ENCODE assay signal across 8 cellular contexts in genomic region chr22:38862375-38863329, GRCh38. TPM values are rescaled to one million over a fixed set of nuclear protein-coding genes. Genes with fewer than 3 reads are reported as not detected.
DNase-seq lines count a peak whose midpoint lies in the region; ATAC-seq, FAIRE-seq and TF ChIP-seq lines count a peak whose summit lies in the region.
"Had no signal": no experiment of that assay in that cellular context is flagged by ENCODE, and none has a peak within 500 bp of the region (broad histone marks: within the 10 kb centered on the region; RNA-seq: fewer than 3 reads in every experiment).

No MANE protein-coding gene starts in this region.

- peak overlapping the region in 1 of 3 donors; percentile 63 for H3K27ac Mint-ChIP-seq in CD4-positive, CD25-positive, alpha-beta regulatory T cell

- no peak overlapping the region for H2AK5ac ChIP-seq in H1 (ENCODE audit: low read depth, low read length)

- no peak overlapping the region for H3K23ac ChIP-seq in H1 (ENCODE audit: insufficient read length)

- H4K20me1 ChIP-seq in H1 (replicated peaks in 1 of 2; ENCODE audit: control insufficient read depth in 1 of 2, insufficient read depth in 2 of 2, low read length in 2 of 2): peaks cover 11 to 20% of the 10 kb centered on the region in 2 experiments

- no peak for TF ChIP-seq EP300 in H1 (IDR thresholded peaks at IDR 0.05; ENCODE audit: borderline replicate concordance in 1 of 2, low read depth in 2 of 2, low read length in 2 of 2)
- no peak for TF ChIP-seq EP300 in ovary (IDR thresholded peaks at IDR 0.05)

- no peak overlapping the region for H2BK15ac ChIP-seq in H1 (ENCODE audit: low read length)

- H4K8ac ChIP-seq in H1 (ENCODE audit: extremely low read depth, insufficient read depth, low read length): 0 out of 2 replicates have a peak overlapping the region, but pooled peaks have one; percentile 35

- peaks cover 0 to 11% (median 0%) of the 10 kb centered on the region in 4 donors for H3K4me1 Mint-ChIP-seq in CD4-positive, CD25-positive, alpha-beta regulatory T cell

- TF ChIP-seq POLR2A in H1 (IDR thresholded peaks at IDR 0.05; ENCODE audit: control extremely low read depth in 1 of 2, low read depth in 2 of 2, low read length in 2 of 2) (no peak), ovary (IDR thresholded peaks at IDR 0.05) (no peak)

- TF ChIP-seq CTCF in HEK293 (tag by site-specific recombination; IDR thresholded peaks at IDR 0.05): no peak
- TF ChIP-seq CTCF in H1 (IDR thresholded peaks at IDR 0.05; ENCODE audit: control extremely low read depth in 1 of 3, insufficient read depth in 1 of 3, low read depth in 1 of 3, low read length in 3 of 3): no peak
- TF ChIP-seq CTCF in ovary (IDR thresholded peaks at IDR 0.05): no peak

- H3K18ac ChIP-seq in H1 (ENCODE audit: extremely low read depth, low read length): no peak overlapping the region

- no peak overlapping the region for H3K4me3 Mint-ChIP-seq in CD4-positive, CD25-positive, alpha-beta regulatory T cell

- no peak overlapping the region for H2BK20ac ChIP-seq in H1 (ENCODE audit: low read length)

- no peak for DNase-seq in CD4-positive, CD25-positive, alpha-beta regulatory T cell
- no peak for DNase-seq in H1 (ENCODE audit: low read depth in 1 of 2, low spot score in 2 of 2)
- DNase-seq in ovary: peak; percentile 79 to 90 (median 87)
- DNase-seq in effector memory CD4-positive, alpha-beta T cell: no peak
- no peak for DNase-seq in small intestine
- no peak for DNase-seq in activated CD4-positive, alpha-beta T cell treated with anti-CD3 and anti-CD28 coated beads for 48 hours

- H3K9ac ChIP-seq in H1 (replicated peaks in 1 of 4; ENCODE audit: extremely low read depth in 1 of 4, low read depth in 3 of 4, low read length in 3 of 4): no peak overlapping the region

- H3K4me1 ChIP-seq in CD4-positive, CD25-positive, alpha-beta regulatory T cell (ENCODE audit: control insufficient read depth, insufficient read depth, low read length, poor library complexity, severe bottlenecking): no peaks in the 10 kb centered on the region
- H3K4me1 ChIP-seq in HEK293 (ENCODE audit: control insufficient read depth, insufficient read depth, low read length) (no peaks in the 10 kb centered on the region), H1 (replicated peaks in 1 of 4; ENCODE audit: control insufficient read depth in 3 of 4, insufficient read depth in 4 of 4, low read length in 3 of 4) (peaks cover 0 to 34% (median 23%) of the 10 kb centered on the region in 4 experiments; a peak in 6 of 7 replicates), ovary (ENCODE audit: insufficient read depth) (peaks cover 27% of the 10 kb centered on the region), small intestine (ENCODE audit: control insufficient read depth in 2 of 2, insufficient read depth in 1 of 2, low read depth in 1 of 2, low read length in 1 of 2) (peaks cover 0 to 3% of the 10 kb centered on the region in 2 donors)
- H3K4me1 ChIP-seq in effector memory CD4-positive, alpha-beta T cell (ENCODE audit: control insufficient read depth, insufficient read depth, low read length, poor library complexity, severe bottlenecking): no peaks in the 10 kb centered on the region

- 0 out of 4 replicates have a peak overlapping the region, but pooled peaks of 1 of the 2 experiments have one; percentile 15 for H3K4me2 ChIP-seq in H1 (ENCODE audit: insufficient read depth in 1 of 2, low read depth in 2 of 2, low read length in 2 of 2)

- POLR2A ChIA-PET in HEK293 (lab: Yijun Ruan, JAX) (interaction anchor here (0.5 to 4.4 kb wide), 6 partner anchors 12 to 668 kb away, joined by 3 to 18 read pairs (median 4); no protein-coding TSS in a partner anchor), H1 (lab: Charles Lee; ENCODE audit: partially characterized antibody) (interaction anchor here (0.6 to 2.2 kb wide), 7 partner anchors 8 to 273 kb away, joined by 3 to 7 read pairs (median 3); no protein-coding TSS in a partner anchor)

- H4K5ac ChIP-seq in H1 (ENCODE audit: insufficient read length, low read depth, low read length): no peak overlapping the region

- no peak overlapping the region for H2BK12ac ChIP-seq in H1 (ENCODE audit: low read depth, low read length)

- CTCF ChIA-PET in HEK293 (lab: Yijun Ruan, JAX): interaction anchor here (1.2 to 3.5 kb wide), 3 partner anchors 93 to 140 kb away, joined by 3 to 17 read pairs (median 15); no protein-coding TSS in a partner anchor
- CTCF ChIA-PET in H1 (lab: Charles Lee; ENCODE audit: partially characterized antibody): interaction anchor here (0.6 to 8.1 kb wide), 8 partner anchors 10 to 94 kb away, joined by 3 to 79 read pairs (median 4); no protein-coding TSS in a partner anchor

- H3K36me3 Mint-ChIP-seq in CD4-positive, CD25-positive, alpha-beta regulatory T cell: no peaks in the 10 kb centered on the region

- no peak overlapping the region for H3K56ac ChIP-seq in H1 (replicated peaks; ENCODE audit: insufficient read length, low read depth, low read length)

- H3K14ac ChIP-seq in H1 (ENCODE audit: insufficient read length): no peak overlapping the region

- ATAC-seq in CD4-positive, CD25-positive, alpha-beta regulatory T cell (ENCODE audit: low read depth in 2 of 2): peak in 1 of 2 donors; percentile 11

- no peaks in the 10 kb centered on the region for H3K27me3 ChIP-seq in CD4-positive, CD25-positive, alpha-beta regulatory T cell (ENCODE audit: control insufficient read depth, insufficient read depth, low read length)
- H3K27me3 ChIP-seq in H1 (replicated peaks in 1 of 4; ENCODE audit: control insufficient read depth in 3 of 4, extremely low read depth in 1 of 4, insufficient read depth in 3 of 4, low read length in 3 of 4) (peaks cover 0 to 3% (median 0%) of the 10 kb centered on the region in 4 experiments; a peak in 1 of 7 replicates), ovary (no peaks in the 10 kb centered on the region), small intestine (ENCODE audit: control insufficient read depth in 2 of 2, insufficient read depth in 2 of 2, low read length in 2 of 2) (no peaks in the 10 kb centered on the region)
- H3K27me3 ChIP-seq in effector memory CD4-positive, alpha-beta T cell (replicated peaks; ENCODE audit: control insufficient read depth, insufficient read depth, low read length, poor library complexity, severe bottlenecking): no peaks in the 10 kb centered on the region
- H3K27me3 ChIP-seq: ascending aorta had no signal

- WGBS in H1 (ENCODE audit: extremely low coverage in 1 of 2, insufficient coverage in 1 of 2, insufficient read length in 1 of 2, insufficient replicate concordance in 2 of 2, low coverage in 1 of 2, low lambda C conversion rate in 2 of 2, missing lambda C conversion rate in 1 of 2), 2 experiments: 77% methylated on average over 14 of the region's 14 CpGs; no CpG with 5 or more reads in 1 of the 2 experiments
- 36 to 41% (median 36%) methylated on average over 14 of the region's 14 CpGs for WGBS in ovary, 3 donors
- WGBS in small intestine, 3 donors: 67 to 82% (median 79%) methylated on average over 14 of the region's 14 CpGs

- FAIRE-seq in H1 (lab: Jason Lieb, UNC) (no peak), small intestine (lab: Jason Lieb, UNC) (no peak)

- peaks cover 3% of the 10 kb centered on the region; the same call in 1 of the 2 replicates for H3K79me1 ChIP-seq in H1 (ENCODE audit: low read depth, low read length)

- H3K27me3 Mint-ChIP-seq in CD4-positive, CD25-positive, alpha-beta regulatory T cell: peaks cover 5% of the 10 kb centered on the region

- no peak overlapping the region for H4K91ac ChIP-seq in H1 (replicated peaks; ENCODE audit: insufficient read length, low read length)

- no peak overlapping the region for H3K4me3 ChIP-seq in CD4-positive, CD25-positive, alpha-beta regulatory T cell (ENCODE audit: low read depth, low read length)
- H3K4me3 ChIP-seq in HEK293 (ENCODE audit: low read depth, low read length) (no peak overlapping the region), H1 (ENCODE audit: extremely low read depth in 1 of 4, insufficient read depth in 2 of 4, low read depth in 3 of 4, low read length in 4 of 4) (no peak overlapping the region), ovary (no peak overlapping the region), small intestine (ENCODE audit: low read depth in 1 of 2, low read length in 2 of 2) (no peak overlapping the region)
- H3K4me3 ChIP-seq in effector memory CD4-positive, alpha-beta T cell (ENCODE audit: insufficient read depth, low read depth, low read length, poor library complexity, severe bottlenecking): no peak overlapping the region
- H3K4me3 ChIP-seq: ascending aorta had no signal

- no peaks in the 10 kb centered on the region for H3K9me3 Mint-ChIP-seq in CD4-positive, CD25-positive, alpha-beta regulatory T cell

- H3K23me2 ChIP-seq in H1 (ENCODE audit: low read depth, low read length): no peaks in the 10 kb centered on the region; the same call in 1 of the 2 replicates

- no peak overlapping the region for H2BK120ac ChIP-seq in H1 (replicated peaks; ENCODE audit: low read depth, low read length)

- intact Hi-C loops in ovary (cut with DNase I): loop anchor here (5.0 to 10.0 kb wide), 4 partner anchors 90 to 662 kb away; partner anchors contain the start of gene ATF4 (in 1 of the 4)

- no peak overlapping the region for H2AFZ ChIP-seq in H1 (ENCODE audit: low read length)

- no peaks in the 10 kb centered on the region for H3K9me3 ChIP-seq in CD4-positive, CD25-positive, alpha-beta regulatory T cell (ENCODE audit: control insufficient read depth in 2 of 2, low read length in 2 of 2)
- H3K9me3 ChIP-seq in HEK293 (ENCODE audit: control insufficient read depth, insufficient read depth, low read depth, low read length) (no peaks in the 10 kb centered on the region), H1 (ENCODE audit: insufficient read depth in 2 of 2, low read depth in 1 of 2, low read length in 1 of 2) (no peaks in the 10 kb centered on the region), ovary (no peaks in the 10 kb centered on the region), small intestine (ENCODE audit: control insufficient read depth, low read depth) (no peaks in the 10 kb centered on the region)
- H3K9me3 ChIP-seq in effector memory CD4-positive, alpha-beta T cell (ENCODE audit: control insufficient read depth, low read length): no peaks in the 10 kb centered on the region
- H3K9me3 ChIP-seq: ascending aorta had no signal

- peak overlapping the region; percentile 1 for H3K27ac ChIP-seq in CD4-positive, CD25-positive, alpha-beta regulatory T cell (ENCODE audit: insufficient read depth, low read length, poor library complexity, severe bottlenecking)
- H3K27ac ChIP-seq in HEK293 (ENCODE audit: extremely low read depth, low read depth, low read length): no peak overlapping the region
- no peak overlapping the region for H3K27ac ChIP-seq in H1 (ENCODE audit: low read depth, low read length)
- H3K27ac ChIP-seq in ovary: peak overlapping the region in 1 of 2 donors; percentile 62
- no peak overlapping the region for H3K27ac ChIP-seq in effector memory CD4-positive, alpha-beta T cell (ENCODE audit: insufficient read depth, low read length, poor library complexity, severe bottlenecking)
- H3K27ac ChIP-seq in small intestine (ENCODE audit: low read depth in 1 of 2, low read length in 1 of 2): no peak overlapping the region

- no peak for TF ChIP-seq RAD21 in H1 (IDR thresholded peaks at IDR 0.05 in 1 of 2, conservative IDR thresholded peaks at IDR 0.05 in 1 of 2; ENCODE audit: low read depth in 2 of 2, low read length in 2 of 2)

- no peaks in the 10 kb centered on the region for H3K79me2 ChIP-seq in H1 (ENCODE audit: control insufficient read depth in 1 of 2, insufficient read depth in 2 of 2, low read length in 2 of 2)

- H3K36me3 ChIP-seq in CD4-positive, CD25-positive, alpha-beta regulatory T cell (ENCODE audit: control insufficient read depth, insufficient read depth, low read length): peaks cover 11% of the 10 kb centered on the region
- peaks cover 0 to 42% of the 10 kb centered on the region in 2 experiments; a peak in 2 of 3 replicates for H3K36me3 ChIP-seq in HEK293 (ENCODE audit: control insufficient read depth in 2 of 2, insufficient read depth in 1 of 2, low read length in 2 of 2)
- peaks cover 0 to 19% (median 4%) of the 10 kb centered on the region in 4 experiments; a peak in 3 of 8 replicates for H3K36me3 ChIP-seq in H1 (ENCODE audit: control insufficient read depth in 2 of 4, insufficient read depth in 4 of 4, low read length in 3 of 4)
- H3K36me3 ChIP-seq in ovary: no peaks in the 10 kb centered on the region
- H3K36me3 ChIP-seq in effector memory CD4-positive, alpha-beta T cell (ENCODE audit: control insufficient read depth, insufficient read depth, low read length): peaks cover 27% of the 10 kb centered on the region
- peaks cover 0 to 7% of the 10 kb centered on the region in 2 donors for H3K36me3 ChIP-seq in small intestine (ENCODE audit: control insufficient read depth in 2 of 2, insufficient read depth in 2 of 2, low read length in 2 of 2)

- no peak overlapping the region for H3K4ac ChIP-seq in H1 (replicated peaks; ENCODE audit: insufficient read length, low read depth, low read length)

- no peak overlapping the region for H2BK5ac ChIP-seq in H1 (ENCODE audit: low read depth, low read length)

RNA-seq across cellular contexts. Expression of gene CBX6, which starts 9.4 kb away (rescaled TPM):
- 47.2 TPM for total RNA-seq in CD4-positive, CD25-positive, alpha-beta regulatory T cell
- polyA plus RNA-seq in CD4-positive, CD25-positive, alpha-beta regulatory T cell: 1 to 10 TPM; 4.1 to 5.7 (median 5.4) TPM
- 27.5 and 28.2 TPM in 2 replicates for total RNA-seq in H1 (2021; fragmentation: NEBNext Ultra II Directional; extraction: Animal tissue kit (Norgen Biotek cat#: 25700))
- polyA plus RNA-seq in H1 (2011; rRNA removed): 10.6 and 11.7 TPM in 2 replicates
- polyA plus RNA-seq in H1 (2011; cell fraction: cytosol; rRNA removed): 6.3 TPM
- polyA plus RNA-seq in H1 (2011; cell fraction: nucleus; rRNA removed): 33.5 TPM
- 12.9 to 17.7 TPM (median 14.7 TPM) in 4 replicates for polyA plus RNA-seq in H1 (2012, experiment 1 of 2)
- 13.0 TPM for polyA plus RNA-seq in H1 (2012, experiment 2 of 2)
- 10.8 TPM for polyA plus RNA-seq in H1 (2013, experiment 1 of 2)
- polyA plus RNA-seq in H1 (2013, experiment 2 of 2): 11.2 TPM
- 15.0 and 17.1 TPM in 2 replicates for polyA minus RNA-seq in H1 (2011; rRNA and poly(A)+ RNA removed)
- polyA minus RNA-seq in H1 (2011; cell fraction: cytosol; rRNA and poly(A)+ RNA removed): 22.2 TPM
- polyA minus RNA-seq in H1 (2011; cell fraction: nucleus; rRNA and poly(A)+ RNA removed): 50.0 TPM
- total RNA-seq in ovary: 100 to 1,000 TPM in 5 of 7 donors, 10 to 100 TPM in 2; 32.7 to 175 (median 120) TPM
- polyA plus RNA-seq in ovary: 10 to 100 TPM; 22.6 to 26.4 TPM
- polyA plus RNA-seq in small intestine: 10 to 100 TPM in 1 of 3 donors, 1 to 10 TPM in 2; 1.1 to 15.9 (median 3.0) TPM

RNA-seq across cellular contexts. Expression of gene NPTXR, which starts 18.8 kb away (rescaled TPM):
- 1.3 TPM for total RNA-seq in CD4-positive, CD25-positive, alpha-beta regulatory T cell
- polyA plus RNA-seq in CD4-positive, CD25-positive, alpha-beta regulatory T cell: under 1 TPM in 3 of 4 donors, not detected in 1; 0.32 to 0.65 (median 0.35) TPM
- total RNA-seq in H1 (2021; fragmentation: NEBNext Ultra II Directional; extraction: Animal tissue kit (Norgen Biotek cat#: 25700)): 5.8 and 6.4 TPM in 2 replicates
- 3.7 and 4.9 TPM in 2 replicates for polyA plus RNA-seq in H1 (2011; rRNA removed)
- polyA plus RNA-seq in H1 (2011; cell fraction: cytosol; rRNA removed): 3.3 TPM
- 3.8 TPM for polyA plus RNA-seq in H1 (2011; cell fraction: nucleus; rRNA removed)
- 5.5 to 8.8 TPM (median 6.9 TPM) in 4 replicates for polyA plus RNA-seq in H1 (2012, experiment 1 of 2)
- 5.3 TPM for polyA plus RNA-seq in H1 (2012, experiment 2 of 2)
- polyA plus RNA-seq in H1 (2013, experiment 1 of 2): 5.2 TPM
- polyA plus RNA-seq in H1 (2013, experiment 2 of 2): 6.0 TPM
- polyA minus RNA-seq in H1 (2011; rRNA and poly(A)+ RNA removed): 5.1 and 5.9 TPM in 2 replicates
- 8.6 TPM for polyA minus RNA-seq in H1 (2011; cell fraction: cytosol; rRNA and poly(A)+ RNA removed)
- polyA minus RNA-seq in H1 (2011; cell fraction: nucleus; rRNA and poly(A)+ RNA removed): 2.4 TPM
- 10 to 100 TPM in 5 of 7 donors, 1 to 10 TPM in 2; 5.2 to 23.1 (median 15.4) TPM for total RNA-seq in ovary
- polyA plus RNA-seq in ovary: 1 to 10 TPM; 5.3 to 6.3 TPM
- 1 to 10 TPM in 1 of 3 donors, under 1 TPM in 2; 0.22 to 4.2 (median 0.27) TPM for polyA plus RNA-seq in small intestine

Comparison
In these comparisons a context has a peak if more than half of its experiments do, and no peak if none do; other contexts are left out.
1. DNase-seq: peak in ovary (5 of 5); none in CD4-positive, CD25-positive, alpha-beta regulatory T cell (0 of 3), H1 (0 of 2), effector memory CD4-positive, alpha-beta T cell (0 of 3), small intestine (single experiment) and activated CD4-positive, alpha-beta T cell treated with anti-CD3 and anti-CD28 coated beads for 48 hours (single experiment).